In the genomic region with DNA sequence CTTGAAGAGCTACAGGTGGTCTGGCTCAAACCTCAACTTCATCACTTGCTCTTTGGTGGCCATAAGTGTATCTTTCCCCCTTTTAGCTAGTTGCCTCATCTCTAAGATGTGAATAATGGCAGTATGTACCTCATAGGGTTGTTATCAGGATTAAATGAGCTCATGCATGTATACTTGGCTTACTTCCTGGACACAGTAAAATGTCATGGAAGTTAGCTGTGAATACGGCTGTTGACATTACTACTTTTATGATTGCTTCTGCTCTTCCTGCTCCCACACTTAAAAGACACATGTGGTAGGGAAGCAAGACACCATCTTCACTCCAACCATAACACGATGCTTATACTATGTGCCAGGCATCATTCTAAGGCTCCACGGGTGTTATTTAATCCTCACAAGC, we compare ENCODE assay signal across 24 cellular contexts.
"Had no signal": no experiment of that assay in that cellular context is flagged by ENCODE, and none has a peak within 500 bp of the region (broad histone marks: within the 10 kb centered on the region; RNA-seq: fewer than 3 reads in every experiment).

No MANE protein-coding gene starts in this region.

- H3K4me3 Mint-ChIP-seq: activated B cell treated with CpG ODN at 0.5 μM for 24 hours; activated CD4-positive, alpha-beta memory T cell treated with anti-CD3 and anti-CD28 coated beads for 36 hours; activated CD4-positive, alpha-beta T cell treated with anti-CD3 and anti-CD28 coated beads, Interleukin-2, amount 10 ng/mL, durations not matched to agents 7 days and 5 days; activated naive CD8-positive, alpha-beta T cell treated with anti-CD3 and anti-CD28 coated beads, Interleukin-2, amount 50 U/mL, for 24 hours; activated T-cell treated with anti-CD3 and anti-CD28 coated beads, Interleukin-2, amount 50 U/mL, for 4 hours; brain; central memory CD8-positive, alpha-beta T cell; T-helper 17 cell had no signal

- H3K27ac ChIP-seq: ascending aorta had no signal

- H3K27me3 ChIP-seq: ascending aorta had no signal

- H3K9me3 ChIP-seq: ascending aorta had no signal

- H3K4me1 Mint-ChIP-seq: activated B cell treated with CpG ODN at 0.5 μM for 24 hours; activated CD4-positive, alpha-beta T cell treated with anti-CD3 and anti-CD28 coated beads, Interleukin-2, amount 10 ng/mL, durations not matched to agents 7 days and 5 days; activated naive CD8-positive, alpha-beta T cell treated with anti-CD3 and anti-CD28 coated beads, Interleukin-2, amount 50 U/mL, for 24 hours; T-helper 17 cell had no signal

- H3K27ac Mint-ChIP-seq: activated B cell treated with CpG ODN at 0.5 μM for 24 hours; activated CD4-positive, alpha-beta memory T cell treated with anti-CD3 and anti-CD28 coated beads for 36 hours; activated CD4-positive, alpha-beta T cell treated with anti-CD3 and anti-CD28 coated beads, Interleukin-2, amount 10 ng/mL, durations not matched to agents 7 days and 5 days; activated naive CD4-positive, alpha-beta T cell treated with anti-CD3 and anti-CD28 coated beads, Interleukin-2, amount 50 U/mL, for 72 hours; activated naive CD8-positive, alpha-beta T cell treated with anti-CD3 and anti-CD28 coated beads, Interleukin-2, amount 50 U/mL, for 24 hours; T-helper 17 cell had no signal

- H3K4me1 ChIP-seq: ascending aorta had no signal

- H3K27me3 Mint-ChIP-seq: activated B cell treated with CpG ODN at 0.5 μM for 24 hours; activated CD4-positive, alpha-beta T cell treated with anti-CD3 and anti-CD28 coated beads, Interleukin-2, amount 10 ng/mL, durations not matched to agents 7 days and 5 days; activated naive CD8-positive, alpha-beta T cell treated with anti-CD3 and anti-CD28 coated beads, Interleukin-2, amount 50 U/mL, for 24 hours; central memory CD8-positive, alpha-beta T cell; T-helper 17 cell had no signal

- H3K36me3 ChIP-seq: ascending aorta had no signal

- DNase-seq: activated B cell treated with CpG ODN at 0.5 μM for 24 hours; activated CD4-positive, alpha-beta memory T cell treated with anti-CD3 and anti-CD28 coated beads for 36 hours; activated CD4-positive, alpha-beta T cell treated with anti-CD3 and anti-CD28 coated beads for 1 hour; activated CD4-positive, alpha-beta T cell treated with anti-CD3 and anti-CD28 coated beads, Interleukin-2, amount 10 ng/mL, durations not matched to agents 7 days and 5 days; activated CD8-positive, alpha-beta memory T cell treated with anti-CD3 and anti-CD28 coated beads for 24 hours; activated effector memory CD4-positive, alpha-beta T cell treated with anti-CD3 and anti-CD28 coated beads, Interleukin-2, amount 50 U/mL, for 16 hours; activated naive CD4-positive, alpha-beta T cell treated with Interleukin-2 at 50 U/mL for 16 hours; activated naive CD8-positive, alpha-beta T cell treated with anti-CD3 and anti-CD28 coated beads, Interleukin-2, amount 50 U/mL, for 24 hours; activated T-cell treated with anti-CD3 and anti-CD28 coated beads, Interleukin-2, amount 50 U/mL, for 4 hours; amniotic stem cell; MM.1S; NCI-H1105; NCI-H1436; NCI-H1694 treated with DMSO at 0.1 percent for 48 hours; NCI-H2081 treated with DMSO at 0.1 percent for 48 hours; NCI-H2227 treated with DMSO at 0.1 percent for 48 hours; NCI-H524; SIG-M5; T-helper 17 cell; T-helper 9 cell had no signal

- H3K9me3 Mint-ChIP-seq: activated B cell treated with CpG ODN at 0.5 μM for 24 hours; activated CD4-positive, alpha-beta memory T cell treated with anti-CD3 and anti-CD28 coated beads for 36 hours; activated CD4-positive, alpha-beta T cell treated with anti-CD3 and anti-CD28 coated beads, Interleukin-2, amount 10 ng/mL, durations not matched to agents 7 days and 5 days; activated naive CD4-positive, alpha-beta T cell treated with anti-CD3 and anti-CD28 coated beads, Interleukin-2, amount 50 U/mL, for 72 hours; activated naive CD8-positive, alpha-beta T cell treated with anti-CD3 and anti-CD28 coated beads, Interleukin-2, amount 50 U/mL, for 24 hours; activated T-cell treated with anti-CD3 and anti-CD28 coated beads, Interleukin-2, amount 50 U/mL, for 4 hours; central memory CD8-positive, alpha-beta T cell had no signal

- H3K4me3 ChIP-seq: ascending aorta had no signal

- H3K36me3 Mint-ChIP-seq: activated CD4-positive, alpha-beta memory T cell treated with anti-CD3 and anti-CD28 coated beads for 36 hours; activated naive CD4-positive, alpha-beta T cell treated with anti-CD3 and anti-CD28 coated beads, Interleukin-2, amount 50 U/mL, for 72 hours had no signal
